ENCODE assay signal across 1 cellular context in the genomic region with DNA sequence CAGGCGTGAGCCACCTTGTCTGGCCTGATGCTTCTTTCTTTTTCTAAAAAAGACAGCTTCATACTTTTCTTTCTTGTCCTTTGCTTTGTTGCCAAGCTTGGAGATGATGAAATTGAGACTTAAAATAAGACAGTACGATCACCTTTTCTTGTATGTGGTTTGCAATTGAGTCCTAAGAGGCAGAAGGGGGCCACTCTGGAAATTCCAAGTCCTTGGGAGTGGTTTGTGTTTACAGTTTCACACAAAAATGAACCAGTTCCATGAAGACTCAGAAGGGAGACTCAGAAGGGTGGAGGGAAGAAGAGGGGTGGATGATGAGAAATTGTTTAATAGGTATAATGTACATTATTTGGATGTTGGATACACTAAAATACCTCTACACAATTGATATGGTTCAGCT.
TF ChIP-seq lines count a peak whose summit lies in the region.

No MANE protein-coding gene starts in this region.

TF ChIP-seq in IMR-90, 13 proteins besides CTCF, POLR2A, EP300 and RAD21:
- TF ChIP-seq, protein P1, sequence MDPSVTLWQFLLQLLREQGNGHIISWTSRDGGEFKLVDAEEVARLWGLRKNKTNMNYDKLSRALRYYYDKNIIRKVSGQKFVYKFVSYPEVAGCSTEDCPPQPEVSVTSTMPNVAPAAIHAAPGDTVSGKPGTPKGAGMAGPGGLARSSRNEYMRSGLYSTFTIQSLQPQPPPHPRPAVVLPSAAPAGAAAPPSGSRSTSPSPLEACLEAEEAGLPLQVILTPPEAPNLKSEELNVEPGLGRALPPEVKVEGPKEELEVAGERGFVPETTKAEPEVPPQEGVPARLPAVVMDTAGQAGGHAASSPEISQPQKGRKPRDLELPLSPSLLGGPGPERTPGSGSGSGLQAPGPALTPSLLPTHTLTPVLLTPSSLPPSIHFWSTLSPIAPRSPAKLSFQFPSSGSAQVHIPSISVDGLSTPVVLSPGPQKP (IDR thresholded peaks at IDR 0.05; ENCODE audit: borderline replicate concordance, low read depth, low read length) = no peak
- TF ChIP-seq RCOR1 (IDR thresholded peaks at IDR 0.05; ENCODE audit: insufficient replicate concordance, low read length) = no peak
- TF ChIP-seq BHLHE40 (IDR thresholded peaks at IDR 0.05; ENCODE audit: low read depth, low read length) = no peak
- no peak for TF ChIP-seq FOS (IDR thresholded peaks at IDR 0.05; ENCODE audit: low read depth, low read length)
- TF ChIP-seq CHD1 (IDR thresholded peaks at IDR 0.05; ENCODE audit: low read depth, low read length) = no peak
- no peak for TF ChIP-seq RFX5 (IDR thresholded peaks at IDR 0.05; ENCODE audit: low read depth, low read length)
- TF ChIP-seq CEBPB (IDR thresholded peaks at IDR 0.05; ENCODE audit: low read depth, low read length) = no peak
- no peak for TF ChIP-seq NFE2L2 (IDR thresholded peaks at IDR 0.05; ENCODE audit: low read depth, low read length)
- TF ChIP-seq SMC3 (IDR thresholded peaks at IDR 0.05; ENCODE audit: low read depth, low read length) = no peak
- TF ChIP-seq MAFK (IDR thresholded peaks at IDR 0.05; ENCODE audit: low read depth, low read length) = no peak
- TF ChIP-seq, protein P2, sequence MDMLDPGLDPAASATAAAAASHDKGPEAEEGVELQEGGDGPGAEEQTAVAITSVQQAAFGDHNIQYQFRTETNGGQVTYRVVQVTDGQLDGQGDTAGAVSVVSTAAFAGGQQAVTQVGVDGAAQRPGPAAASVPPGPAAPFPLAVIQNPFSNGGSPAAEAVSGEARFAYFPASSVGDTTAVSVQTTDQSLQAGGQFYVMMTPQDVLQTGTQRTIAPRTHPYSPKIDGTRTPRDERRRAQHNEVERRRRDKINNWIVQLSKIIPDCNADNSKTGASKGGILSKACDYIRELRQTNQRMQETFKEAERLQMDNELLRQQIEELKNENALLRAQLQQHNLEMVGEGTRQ (IDR thresholded peaks at IDR 0.05; ENCODE audit: low read depth, low read length) = no peak
- TF ChIP-seq MXI1 (IDR thresholded peaks at IDR 0.05; ENCODE audit: borderline replicate concordance, low read depth, low read length) = no peak
- no peak for TF ChIP-seq MAZ (IDR thresholded peaks at IDR 0.05; ENCODE audit: borderline replicate concordance, low read depth, low read length)
TF ChIP-seq in IMR-90: peak in this region for 0.
